ENCODE assay signal across 25 cellular contexts in the genomic region with DNA sequence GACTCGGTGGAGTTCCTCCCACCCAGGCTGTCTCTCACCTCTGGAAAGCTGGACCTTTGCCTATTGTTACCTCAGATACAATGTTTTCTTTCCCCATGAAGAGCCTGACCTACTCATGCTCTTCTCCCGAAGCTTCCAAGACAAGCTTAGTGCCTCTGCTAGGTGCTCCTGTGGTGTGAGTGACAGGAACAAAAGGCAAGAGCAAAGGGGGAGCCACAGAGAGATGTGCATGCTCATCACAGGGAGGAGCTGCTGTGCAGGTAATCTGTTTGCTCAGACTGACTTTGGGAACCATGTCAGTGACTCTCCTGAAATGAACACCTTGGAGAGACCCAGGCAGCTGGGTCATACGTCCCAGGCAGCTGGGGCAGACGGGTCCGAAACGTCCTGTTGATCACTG. TPM values are rescaled to one million over a fixed set of nuclear protein-coding genes. Genes with fewer than 3 reads are reported as not detected.
DNase-seq lines count a peak whose midpoint lies in the region; FAIRE-seq and TF ChIP-seq lines count a peak whose summit lies in the region.
"Had no signal": no experiment of that assay in that cellular context is flagged by ENCODE, and none has a peak within 500 bp of the region (broad histone marks: within the 10 kb centered on the region; RNA-seq: fewer than 3 reads in every experiment).

No MANE protein-coding gene starts in this region.

- DNase-seq in NCI-H1105 treated with DMSO at 0.1 percent for 48 hours (lab: John Stamatoyannopoulos, UW) (peak; percentile 28), NCI-H1105 (lab: John Stamatoyannopoulos, UW) (no peak), LNCaP clone FGC (ENCODE audit: low read depth) (no peak), SW480 (ENCODE audit: low spot score) (peak; percentile 10), keratinocyte (ENCODE audit: low read depth, low spot score) (no peak), CD14-positive monocyte (ENCODE audit: low spot score) (no peak), HuH-7.5 (ENCODE audit: low spot score) (no peak)
- no peak for DNase-seq in activated naive CD8-positive, alpha-beta T cell treated with anti-CD3 and anti-CD28 coated beads for 36 hours
- DNase-seq: brain microvascular endothelial cell; foreskin fibroblast; GF-D8; HCEC 1CT; hypothalamus; mesenchymal stem cell; MG63; naive thymus-derived CD8-positive, alpha-beta T cell; stimulated activated naive CD4-positive, alpha-beta T cell treated with Interleukin-2 at 50 U/mL for 16 hours had no signal

- no peak overlapping the region for H3K27ac ChIP-seq in keratinocyte (ENCODE audit: control insufficient read depth, insufficient read depth, low read length)
- H3K27ac ChIP-seq: brain microvascular endothelial cell, parathyroid adenoma, tibial nerve had no signal

- H3K36me3 Mint-ChIP-seq in CD14-positive monocyte: no peaks in the 10 kb centered on the region
- H3K36me3 Mint-ChIP-seq in activated naive CD8-positive, alpha-beta T cell treated with anti-CD3 and anti-CD28 coated beads for 36 hours: no peaks in the 10 kb centered on the region
- H3K36me3 Mint-ChIP-seq: naive thymus-derived CD8-positive, alpha-beta T cell had no signal

- no peak overlapping the region for H3K4me2 ChIP-seq in keratinocyte (ENCODE audit: control insufficient read depth, extremely low read depth, insufficient read depth, low read depth, low read length)

- H4K20me1 ChIP-seq in keratinocyte (ENCODE audit: control insufficient read depth, extremely low read depth, insufficient read depth, low read length): no peaks in the 10 kb centered on the region

- H3K79me2 ChIP-seq in keratinocyte (ENCODE audit: control insufficient read depth, insufficient read depth, low read length): no peaks in the 10 kb centered on the region
- H3K79me2 ChIP-seq: parathyroid adenoma had no signal

- H3K4me3 ChIP-seq in LNCaP clone FGC (ENCODE audit: low read depth, low read length) (no peak overlapping the region), keratinocyte (ENCODE audit: control insufficient read depth in 2 of 3, extremely low read depth in 1 of 3, insufficient read depth in 2 of 3, low read depth in 1 of 3, low read length in 3 of 3) (no peak overlapping the region)
- H3K4me3 ChIP-seq: GM12878, MG63, tibial nerve had no signal

- no peaks in the 10 kb centered on the region for H3K9me1 ChIP-seq in keratinocyte (ENCODE audit: control insufficient read depth, extremely low read depth, insufficient read depth, low read length)

- peaks cover 0 to 6% (median 1%) of the 10 kb centered on the region in 7 donors for H3K9me3 Mint-ChIP-seq in CD14-positive monocyte
- H3K9me3 Mint-ChIP-seq in activated naive CD8-positive, alpha-beta T cell treated with anti-CD3 and anti-CD28 coated beads for 36 hours: peaks cover 3% of the 10 kb centered on the region
- H3K9me3 Mint-ChIP-seq: dendritic cell treated with granulocyte-macrophage colony-stimulating factor and Interleukin-4, amounts not matched to agents 40 ng/mL and 50 ng/mL, for 4 days had no signal

- H3K27me3 Mint-ChIP-seq in CD14-positive monocyte (ENCODE audit: low read depth in 3 of 3): peaks cover 2 to 4% (median 3%) of the 10 kb centered on the region in 3 donors
- H3K27me3 Mint-ChIP-seq in activated naive CD8-positive, alpha-beta T cell treated with anti-CD3 and anti-CD28 coated beads for 36 hours: peaks cover 21% of the 10 kb centered on the region

- H3K4me1 ChIP-seq in keratinocyte (ENCODE audit: control insufficient read depth, extremely low read depth, insufficient read depth, low read length): peaks cover 17% of the 10 kb centered on the region
- H3K4me1 ChIP-seq: parathyroid adenoma, tibial nerve had no signal

- intact Hi-C loops in CD14-positive monocyte (cut with micrococcal nuclease): no loop called here

- FAIRE-seq in keratinocyte (lab: Jason Lieb, UNC): no peak
- FAIRE-seq: D721Med, endothelial cell of umbilical vein, GM12878 had no signal

- H3K4me1 Mint-ChIP-seq in CD14-positive monocyte: no peaks in the 10 kb centered on the region
- no peaks in the 10 kb centered on the region for H3K4me1 Mint-ChIP-seq in activated naive CD8-positive, alpha-beta T cell treated with anti-CD3 and anti-CD28 coated beads for 36 hours
- H3K4me1 Mint-ChIP-seq: naive thymus-derived CD8-positive, alpha-beta T cell had no signal

- dilution Hi-C loops in keratinocyte (cut with MboI; ENCODE audit: extremely low pct_ligation_motif_present, low sequenced_read_pairs): no loop called here

- H3K27ac Mint-ChIP-seq in CD14-positive monocyte: peak overlapping the region in 1 of 7 donors; percentile 5
- no peak overlapping the region for H3K27ac Mint-ChIP-seq in activated naive CD8-positive, alpha-beta T cell treated with anti-CD3 and anti-CD28 coated beads for 36 hours
- H3K27ac Mint-ChIP-seq: dendritic cell treated with granulocyte-macrophage colony-stimulating factor and Interleukin-4, amounts not matched to agents 40 ng/mL and 50 ng/mL, for 4 days; naive thymus-derived CD8-positive, alpha-beta T cell had no signal

- H3K27me3 ChIP-seq in keratinocyte (ENCODE audit: control insufficient read depth, extremely low read depth, insufficient read depth, low read length): no peaks in the 10 kb centered on the region
- H3K27me3 ChIP-seq: brain microvascular endothelial cell, MG63, tibial nerve had no signal

- H3K36me3 ChIP-seq in keratinocyte (ENCODE audit: control insufficient read depth in 2 of 2, extremely low read depth in 1 of 2, insufficient read depth in 2 of 2, low read length in 2 of 2): no peaks in the 10 kb centered on the region
- H3K36me3 ChIP-seq: brain microvascular endothelial cell, MG63, tibial nerve had no signal

- no peak overlapping the region for H2AFZ ChIP-seq in keratinocyte (ENCODE audit: control insufficient read depth, low read length)
- H2AFZ ChIP-seq: parathyroid adenoma had no signal

- H3K9ac ChIP-seq in keratinocyte (ENCODE audit: control insufficient read depth, extremely low read depth, insufficient read depth, low read length): no peak overlapping the region
- H3K9ac ChIP-seq: parathyroid adenoma had no signal

- no peak overlapping the region for H3K4me3 Mint-ChIP-seq in CD14-positive monocyte
- no peak overlapping the region for H3K4me3 Mint-ChIP-seq in activated naive CD8-positive, alpha-beta T cell treated with anti-CD3 and anti-CD28 coated beads for 36 hours
- H3K4me3 Mint-ChIP-seq: dendritic cell treated with granulocyte-macrophage colony-stimulating factor and Interleukin-4, amounts not matched to agents 40 ng/mL and 50 ng/mL, for 4 days; naive thymus-derived CD8-positive, alpha-beta T cell had no signal

- TF ChIP-seq CTCF in LNCaP clone FGC (IDR thresholded peaks at IDR 0.05; ENCODE audit: control insufficient read depth, extremely low read depth, insufficient read depth) (peak; percentile 27; the same call in 1 of the 2 replicates), keratinocyte (optimal IDR thresholded peaks at IDR 0.05 in 1 of 3, IDR thresholded peaks at IDR 0.05 in 1 of 3, conservative IDR thresholded peaks at IDR 0.05 in 1 of 3; ENCODE audit: extremely low read depth in 1 of 3, insufficient read depth in 2 of 3, low read length in 3 of 3) (peak in 2 of 3 experiments; percentile 11 to 69), CD14-positive monocyte (IDR thresholded peaks at IDR 0.05) (no peak)

- no peaks in the 10 kb centered on the region for H3K9me3 ChIP-seq in keratinocyte (ENCODE audit: control insufficient read depth, low read depth, low read length)
- H3K9me3 ChIP-seq: MG63, tibial nerve had no signal

RNA-seq across cellular contexts. Expression of a gene that starts 53.6 kb away (rescaled TPM):
- polyA plus RNA-seq in keratinocyte: 0.13 to 0.16 TPM (median 0.15 TPM) in 3 replicates
- not detected for polyA plus RNA-seq in keratinocyte (2011; ENCODE audit: low read depth)
- 0.08 and 0.11 TPM in 2 replicates for polyA plus RNA-seq in keratinocyte (2011; cell fraction: cytosol; rRNA removed)
- polyA plus RNA-seq in keratinocyte (2011; cell fraction: nucleus; rRNA removed): 0.48 and 0.85 TPM in 2 replicates
- 0.49 TPM in 1 of 2 replicates, not detected in the other for polyA plus RNA-seq in keratinocyte (2012; ENCODE audit: low replicate concordance)
- polyA minus RNA-seq in keratinocyte: 0.29 TPM in 1 of 3 replicates, not detected in the others
- polyA minus RNA-seq in keratinocyte (2011; cell fraction: cytosol; rRNA and poly(A)+ RNA removed): not detected
- 0.11 and 0.31 TPM in 2 replicates for polyA minus RNA-seq in keratinocyte (2011; cell fraction: nucleus; rRNA and poly(A)+ RNA removed)
- polyA plus RNA-seq in CD14-positive monocyte: not detected
- not detected for total RNA-seq in activated naive CD8-positive, alpha-beta T cell treated with anti-CD3 and anti-CD28 coated beads for 36 hours
- total RNA-seq: A172; endothelial cell of umbilical vein; GM12878; naive thymus-derived CD8-positive, alpha-beta T cell; RPMI7951 had no signal
- polyA plus RNA-seq: GM12878; naive thymus-derived CD8-positive, alpha-beta T cell had no signal

Comparison
In these comparisons a context has a peak if more than half of its experiments do, and no peak if none do; other contexts are left out.
1. DNase-seq: peak in NCI-H1105 treated with DMSO at 0.1 percent for 48 hours (single experiment) and SW480 (single experiment); none in NCI-H1105 (single experiment), LNCaP clone FGC (single experiment), keratinocyte (single experiment), CD14-positive monocyte (single experiment), activated naive CD8-positive, alpha-beta T cell treated with anti-CD3 and anti-CD28 coated beads for 36 hours (single experiment) and HuH-7.5 (single experiment).